Comparison of ENCODE assay signal across 8 cellular contexts in genomic region chr6:36979343-36979742, GRCh38. TPM values are rescaled to one million over a fixed set of nuclear protein-coding genes. Genes with fewer than 3 reads are reported as not detected.
A peak's percentile ranks its signal among the peaks of the same experiment; 100 is the strongest.
DNase-seq lines count a peak whose midpoint lies in the region; FAIRE-seq and TF ChIP-seq lines count a peak whose summit lies in the region.

No MANE protein-coding gene starts in this region.

- DNase-seq in GM12865 (ENCODE audit: low read depth), result peak; percentile 31
- DNase-seq in NCI-H2227 treated with DMSO at 0.1 percent for 48 hours (lab: John Stamatoyannopoulos, UW), result peak; percentile 48
- peak; percentile 8 to 51 for DNase-seq in cerebellar nuclear complex (lab: John Stamatoyannopoulos, UW)
- DNase-seq in lung microvascular endothelial cell (ENCODE audit: low read depth in 2 of 2), result peak; percentile 62 to 69
- no peak for DNase-seq in CD1c-positive myeloid dendritic cell (ENCODE audit: extremely low spot score)
- DNase-seq in urothelium cell line (ENCODE audit: low spot score), result no peak
- DNase-seq in HTR-8/SVneo (ENCODE audit: insufficient read length, low spot score), result no peak
- DNase-seq in NCI-H748 (lab: John Stamatoyannopoulos, UW; ENCODE audit: unreplicated experiment), result no peak

- no peak for FAIRE-seq in urothelium cell line (lab: Jason Lieb, UNC)
- no peak for FAIRE-seq in HTR-8/SVneo (lab: Jason Lieb, UNC)

- peak; percentile 29 for TF ChIP-seq CTCF in GM12865 (IDR thresholded peaks at IDR 0.05; ENCODE audit: insufficient read depth, low read depth, low read length, missing control alignments)

- H3K4me3 ChIP-seq in GM12865 (ENCODE audit: low read depth, low read length), result no peak overlapping the region

RNA-seq across cellular contexts. Expression of gene MTCH1, which starts 6.7 kb away (rescaled TPM):
- total RNA-seq in lung microvascular endothelial cell, result 183 and 192 TPM in 2 replicates

RNA-seq across cellular contexts. Expression of gene PI16, which starts 24.8 kb away (rescaled TPM):
- total RNA-seq in lung microvascular endothelial cell, result 0.22 TPM in 1 of 2 replicates, not detected in the other

RNA-seq across cellular contexts. Expression of gene FGD2, which starts 26.1 kb away (rescaled TPM):
- not detected in 2 replicates for total RNA-seq in lung microvascular endothelial cell

Comparison
In these comparisons a context has a peak if more than half of its experiments do, and no peak if none do; other contexts are left out.
1. DNase-seq: peak in GM12865 (single experiment), NCI-H2227 treated with DMSO at 0.1 percent for 48 hours (single experiment), cerebellar nuclear complex (2 of 2) and lung microvascular endothelial cell (2 of 2); none in CD1c-positive myeloid dendritic cell (single experiment), urothelium cell line (single experiment), HTR-8/SVneo (single experiment) and NCI-H748 (single experiment).